Comparison of ENCODE assay signal across 30 cellular contexts in genomic region chr20:54938707-54939106, GRCh38.
"Had no signal": no experiment of that assay in that cellular context is flagged by ENCODE, and none has a peak within 500 bp of the region (broad histone marks: within the 10 kb centered on the region; RNA-seq: fewer than 3 reads in every experiment).

No MANE protein-coding gene starts in this region.

- DNase-seq: activated CD4-positive, alpha-beta T cell treated with anti-CD3 and anti-CD28 coated beads for 36 hours; activated CD4-positive, alpha-beta T cell treated with anti-CD3 and anti-CD28 coated beads, Interleukin-2, amount 10 ng/mL, durations not matched to agents 7 days and 5 days; activated CD4-positive, alpha-beta T cell treated with anti-CD3 and anti-CD28 coated beads, Interleukin-2, amount 50 U/mL, for 48 hours; activated CD8-positive, alpha-beta memory T cell treated with anti-CD3 and anti-CD28 coated beads, Interleukin-2, amount 50 U/mL, for 4 hours; activated gamma-delta T cell treated with Interleukin-2 at 50 U/mL for 16 hours; activated naive CD4-positive, alpha-beta T cell treated with anti-CD3 and anti-CD28 coated beads for 36 hours; activated T-cell treated with anti-CD3 and anti-CD28 coated beads for 4 hours; activated T-cell treated with anti-CD3 and anti-CD28 coated beads, Interleukin-2, amount 50 U/mL, for 4 hours; anterior cingulate cortex; caudate nucleus; cerebellar nuclear complex; Karpas-422; NCI-H1048; NCI-H1436 treated with DMSO at 0.1 percent for 48 hours; NCI-H1694 treated with DMSO at 0.1 percent for 48 hours; NCI-H2029; NCI-H345; NCI-H524 treated with DMSO at 0.1 percent for 48 hours; NCI-H748 treated with DMSO at 0.1 percent for 48 hours; NK-92 treated with Interleukin-12 subunit alpha and Interleukin-12 subunit beta, amount 100 ng/mL, for 24 hours; PC-9; T1000 had no signal

- H3K36me3 Mint-ChIP-seq: activated naive CD4-positive, alpha-beta T cell treated with anti-CD3 and anti-CD28 coated beads, Interleukin-2, amount 50 U/mL, for 72 hours; brain had no signal

- H3K4me1 ChIP-seq: SJSA1 had no signal

- H3K27ac Mint-ChIP-seq: activated CD4-positive, alpha-beta T cell treated with anti-CD3 and anti-CD28 coated beads for 36 hours; activated CD4-positive, alpha-beta T cell treated with anti-CD3 and anti-CD28 coated beads, Interleukin-2, amount 10 ng/mL, durations not matched to agents 7 days and 5 days; activated naive CD4-positive, alpha-beta T cell treated with anti-CD3 and anti-CD28 coated beads for 36 hours; activated naive CD4-positive, alpha-beta T cell treated with anti-CD3 and anti-CD28 coated beads, Interleukin-2, amount 50 U/mL, for 72 hours; activated T-helper 1 cell treated with anti-CD3 and anti-CD28 coated beads, Interleukin-12 subunit alpha, Interleukin-12 subunit beta, Interleukin-2, Interleukin-4 antibody, amounts not matched to agents 30 ng/mL and 10 ng/mL and 1 ng/mL, durations not matched to agents 14 hours and 24 hours and 36 hours; brain; WTC11 had no signal

- H3K27me3 Mint-ChIP-seq: activated CD4-positive, alpha-beta T cell treated with anti-CD3 and anti-CD28 coated beads for 36 hours; activated CD4-positive, alpha-beta T cell treated with anti-CD3 and anti-CD28 coated beads, Interleukin-2, amount 10 ng/mL, durations not matched to agents 7 days and 5 days had no signal

- ATAC-seq: activated CD4-positive, alpha-beta T cell treated with anti-CD3 and anti-CD28 coated beads for 36 hours; activated CD4-positive, CD25-positive, alpha-beta regulatory T cell treated with anti-CD3 and anti-CD28 coated beads, Interleukin-2, amount 50 U/mL, for 24 hours; activated naive CD4-positive, alpha-beta T cell treated with anti-CD3 and anti-CD28 coated beads, Interleukin-2, amount 50 U/mL, for 72 hours; activated T-cell treated with anti-CD3 and anti-CD28 coated beads, Interleukin-2, amount 50 U/mL, for 4 hours; Right ventricle myocardium inferior; WTC11 had no signal

- H3K4me3 ChIP-seq: PC-9, SJSA1 had no signal

- H3K27me3 ChIP-seq: SJSA1 had no signal

- H2AFZ ChIP-seq: PC-9 had no signal

- H3K36me3 ChIP-seq: SJSA1 had no signal

- H3K4me1 Mint-ChIP-seq: activated CD4-positive, alpha-beta T cell treated with anti-CD3 and anti-CD28 coated beads for 36 hours; activated CD4-positive, alpha-beta T cell treated with anti-CD3 and anti-CD28 coated beads, Interleukin-2, amount 10 ng/mL, durations not matched to agents 7 days and 5 days; brain; WTC11 had no signal

- H3K4me3 Mint-ChIP-seq: activated CD4-positive, alpha-beta T cell treated with anti-CD3 and anti-CD28 coated beads for 36 hours; activated CD4-positive, alpha-beta T cell treated with anti-CD3 and anti-CD28 coated beads, Interleukin-2, amount 10 ng/mL, durations not matched to agents 7 days and 5 days; activated naive CD4-positive, alpha-beta T cell treated with anti-CD3 and anti-CD28 coated beads for 36 hours; activated T-cell treated with anti-CD3 and anti-CD28 coated beads, Interleukin-2, amount 50 U/mL, for 4 hours; activated T-helper 1 cell treated with anti-CD3 and anti-CD28 coated beads, Interleukin-12 subunit alpha, Interleukin-12 subunit beta, Interleukin-2, Interleukin-4 antibody, amounts not matched to agents 30 ng/mL and 10 ng/mL and 1 ng/mL, durations not matched to agents 14 hours and 24 hours and 36 hours; brain; WTC11 had no signal

- H3K27ac ChIP-seq: PC-9, RWPE1, SJSA1 had no signal

- H3K9me3 Mint-ChIP-seq: activated CD4-positive, alpha-beta T cell treated with anti-CD3 and anti-CD28 coated beads, Interleukin-2, amount 10 ng/mL, durations not matched to agents 7 days and 5 days; activated naive CD4-positive, alpha-beta T cell treated with anti-CD3 and anti-CD28 coated beads, Interleukin-2, amount 50 U/mL, for 72 hours; activated T-helper 1 cell treated with anti-CD3 and anti-CD28 coated beads, Interleukin-12 subunit alpha, Interleukin-12 subunit beta, Interleukin-2, Interleukin-4 antibody, amounts not matched to agents 30 ng/mL and 10 ng/mL and 1 ng/mL, durations not matched to agents 14 hours and 24 hours and 36 hours had no signal

- H3K4me2 ChIP-seq: PC-9 had no signal
